ENCODE assay signal across 8 cellular contexts in the genomic region with DNA sequence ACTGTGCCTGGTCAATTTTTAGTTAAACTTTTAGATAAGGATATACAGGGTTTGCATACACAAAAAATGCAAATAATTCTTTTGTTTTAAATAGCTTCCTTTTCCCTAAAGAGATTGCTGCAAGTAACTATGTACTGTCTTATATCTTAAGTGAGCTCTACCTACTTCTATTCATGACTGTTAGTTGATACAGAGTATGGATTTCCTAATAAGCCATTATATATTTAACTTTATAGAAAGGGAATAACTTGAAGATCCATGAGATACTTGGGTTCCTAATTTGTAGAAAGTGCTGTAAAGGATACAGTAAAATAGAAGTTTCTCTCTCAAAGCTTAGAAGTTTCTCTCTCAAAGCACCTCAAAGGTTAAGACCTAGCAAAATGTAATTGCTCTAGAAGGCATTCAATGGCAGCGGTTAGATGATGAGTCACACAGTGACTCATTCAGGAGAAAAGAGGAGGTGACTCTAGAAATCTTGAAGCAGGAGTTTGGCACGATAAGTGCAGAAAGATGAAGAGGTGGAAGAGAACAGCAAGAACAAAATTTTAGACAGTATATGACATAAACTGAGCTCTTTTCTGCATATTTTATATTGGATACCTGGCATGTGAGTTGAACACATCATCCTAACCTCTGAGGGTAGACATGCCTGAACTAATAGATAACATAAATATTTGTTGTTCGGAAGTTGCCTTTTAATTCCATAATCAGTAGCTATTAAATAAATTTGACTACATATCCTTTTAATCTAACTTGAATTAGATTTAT. TPM values are rescaled to one million over a fixed set of nuclear protein-coding genes. Genes with fewer than 3 reads are reported as not detected.
DNase-seq lines count a peak whose midpoint lies in the region; ATAC-seq and TF ChIP-seq lines count a peak whose summit lies in the region.

No MANE protein-coding gene starts in this region.

- no peak overlapping the region for H2BK15ac ChIP-seq in mesendoderm (replicated peaks; ENCODE audit: low read depth)

- no peak overlapping the region for H3K18ac ChIP-seq in mesendoderm (ENCODE audit: low read length)

- peaks cover 9% of the 10 kb centered on the region for H3F3A ChIP-seq in Loucy (ENCODE audit: low read depth)

- no peak overlapping the region for H4K8ac ChIP-seq in mesendoderm (ENCODE audit: low read depth, low read length)

- ATAC-seq in GM21723 (IDR thresholded peaks at IDR 0.05; ENCODE audit: unreplicated experiment) (peak; percentile 71), HG03469 (IDR thresholded peaks at IDR 0.05; ENCODE audit: unreplicated experiment) (no peak)

- peaks cover 45% of the 10 kb centered on the region for H3K79me2 ChIP-seq in Loucy (ENCODE audit: insufficient read depth, low read length)
- peaks cover 1% of the 10 kb centered on the region for H3K79me2 ChIP-seq in mesendoderm (ENCODE audit: control insufficient read depth, insufficient read depth, low read length)

- no peak for TF ChIP-seq CTCF in Loucy (conservative IDR thresholded peaks at IDR 0.05; ENCODE audit: low read length)

- H3K27me3 ChIP-seq in Loucy (ENCODE audit: insufficient read depth, low read length, poor library complexity, severe bottlenecking) (no peaks in the 10 kb centered on the region), mesendoderm (ENCODE audit: insufficient read depth, low read length, poor library complexity) (no peaks in the 10 kb centered on the region)

- H4K20me1 ChIP-seq in Loucy (ENCODE audit: insufficient read depth, low read length, poor library complexity, severe bottlenecking) = peaks cover 28% of the 10 kb centered on the region

- H3K36me3 ChIP-seq in Loucy (ENCODE audit: insufficient read depth, low read length) = peaks cover 70% of the 10 kb centered on the region
- H3K36me3 ChIP-seq in mesendoderm (ENCODE audit: control insufficient read depth, insufficient read depth, low read length) = peaks cover 1% of the 10 kb centered on the region

- no peak overlapping the region for H3K9ac ChIP-seq in Loucy (ENCODE audit: low read depth, low read length, poor library complexity, severe bottlenecking)
- no peak overlapping the region for H3K9ac ChIP-seq in mesendoderm (ENCODE audit: low read length)

- H3K4ac ChIP-seq in mesendoderm (ENCODE audit: low read depth, low read length) = no peak overlapping the region

- no peak overlapping the region for H4K5ac ChIP-seq in mesendoderm (ENCODE audit: low read length)

- no peaks in the 10 kb centered on the region for H3K9me3 ChIP-seq in Loucy (ENCODE audit: insufficient read depth, low read depth, low read length)

- H3K27ac ChIP-seq in mesendoderm (ENCODE audit: low read depth, low read length) = no peak overlapping the region

- H3K4me1 ChIP-seq in Loucy (ENCODE audit: insufficient read depth, low read length, poor library complexity, severe bottlenecking) (peaks cover 16% of the 10 kb centered on the region), mesendoderm (ENCODE audit: control insufficient read depth, low read depth, low read length) (no peaks in the 10 kb centered on the region)

- H2AK5ac ChIP-seq in mesendoderm (ENCODE audit: low read length) = no peak overlapping the region

- no peaks in the 10 kb centered on the region for H3K79me1 ChIP-seq in mesendoderm (ENCODE audit: low read length)

- H3K4me2 ChIP-seq in Loucy (ENCODE audit: low read depth, low read length, poor library complexity, severe bottlenecking) = peak overlapping the region; percentile 9
- H3K4me2 ChIP-seq in mesendoderm (ENCODE audit: low read length) = no peak overlapping the region

- H3K56ac ChIP-seq in mesendoderm (ENCODE audit: low read length) = no peak overlapping the region

- no peak overlapping the region for H3K23ac ChIP-seq in mesendoderm (ENCODE audit: low read length)

- peak; percentile 83 for DNase-seq in Daoy (ENCODE audit: low read depth)
- DNase-seq in activated naive CD4-positive, alpha-beta T cell treated with anti-CD3 and anti-CD28 coated beads, Interleukin-2, amount 50 U/mL, for 16 hours = peak; percentile 39
- peak; percentile 80 for DNase-seq in mesendoderm
- no peak for DNase-seq in DMS153 treated with DMSO at 0.1 percent for 48 hours (lab: John Stamatoyannopoulos, UW; ENCODE audit: unreplicated experiment)
- DNase-seq in midbrain (lab: John Stamatoyannopoulos, UW) = no peak

- no peak overlapping the region for H2BK120ac ChIP-seq in mesendoderm (ENCODE audit: low read depth, low read length)

- no peak overlapping the region for H2AFZ ChIP-seq in Loucy (ENCODE audit: low read length)

- no peaks in the 10 kb centered on the region for H3K9me2 ChIP-seq in Loucy (replicated peaks; ENCODE audit: low read depth, low read length)

- H3K4me3 ChIP-seq in Loucy (ENCODE audit: low read length, poor library complexity, severe bottlenecking) (no peak overlapping the region), mesendoderm (ENCODE audit: low read length) (no peak overlapping the region)

- WGBS in mesendoderm (ENCODE audit: extremely low coverage, insufficient coverage, low lambda C conversion rate) = no CpG with 5 or more reads among the region's 3 CpGs

- H2BK5ac ChIP-seq in mesendoderm (ENCODE audit: low read length) = no peak overlapping the region

RNA-seq across cellular contexts. Expression of gene DNAJC21, which starts 5.5 kb away (rescaled TPM):
- total RNA-seq in Daoy (2014; rRNA removed; shearing (Covaris generic)) = 26.9 and 38.5 TPM in 2 replicates
- 43.9 TPM for polyA plus RNA-seq in mesendoderm (2013, experiment 1 of 2)
- 45.0 TPM for polyA plus RNA-seq in mesendoderm (2013, experiment 2 of 2)

RNA-seq across cellular contexts. Expression of gene BRIX1, which starts 8.4 kb away (rescaled TPM):
- 135 and 140 TPM in 2 replicates for total RNA-seq in Daoy (2014; rRNA removed; shearing (Covaris generic))
- polyA plus RNA-seq in mesendoderm (2013, experiment 1 of 2) = 104 TPM
- polyA plus RNA-seq in mesendoderm (2013, experiment 2 of 2) = 108 TPM

RNA-seq across cellular contexts. Expression of gene RAD1, which starts 8.6 kb away (rescaled TPM):
- total RNA-seq in Daoy (2014; rRNA removed; shearing (Covaris generic)) = 33.4 and 127 TPM in 2 replicates
- polyA plus RNA-seq in mesendoderm (2013, experiment 1 of 2) = 38.8 TPM
- 41.9 TPM for polyA plus RNA-seq in mesendoderm (2013, experiment 2 of 2)

Comparison
In these comparisons a context has a peak if more than half of its experiments do, and no peak if none do; other contexts are left out.
1. DNase-seq: peak in Daoy (single experiment), activated naive CD4-positive, alpha-beta T cell treated with anti-CD3 and anti-CD28 coated beads, Interleukin-2, amount 50 U/mL, for 16 hours (single experiment) and mesendoderm (single experiment); none in DMS153 treated with DMSO at 0.1 percent for 48 hours (single experiment) and midbrain (single experiment).